ENCODE assay signal across 8 cellular contexts in the genomic region with DNA sequence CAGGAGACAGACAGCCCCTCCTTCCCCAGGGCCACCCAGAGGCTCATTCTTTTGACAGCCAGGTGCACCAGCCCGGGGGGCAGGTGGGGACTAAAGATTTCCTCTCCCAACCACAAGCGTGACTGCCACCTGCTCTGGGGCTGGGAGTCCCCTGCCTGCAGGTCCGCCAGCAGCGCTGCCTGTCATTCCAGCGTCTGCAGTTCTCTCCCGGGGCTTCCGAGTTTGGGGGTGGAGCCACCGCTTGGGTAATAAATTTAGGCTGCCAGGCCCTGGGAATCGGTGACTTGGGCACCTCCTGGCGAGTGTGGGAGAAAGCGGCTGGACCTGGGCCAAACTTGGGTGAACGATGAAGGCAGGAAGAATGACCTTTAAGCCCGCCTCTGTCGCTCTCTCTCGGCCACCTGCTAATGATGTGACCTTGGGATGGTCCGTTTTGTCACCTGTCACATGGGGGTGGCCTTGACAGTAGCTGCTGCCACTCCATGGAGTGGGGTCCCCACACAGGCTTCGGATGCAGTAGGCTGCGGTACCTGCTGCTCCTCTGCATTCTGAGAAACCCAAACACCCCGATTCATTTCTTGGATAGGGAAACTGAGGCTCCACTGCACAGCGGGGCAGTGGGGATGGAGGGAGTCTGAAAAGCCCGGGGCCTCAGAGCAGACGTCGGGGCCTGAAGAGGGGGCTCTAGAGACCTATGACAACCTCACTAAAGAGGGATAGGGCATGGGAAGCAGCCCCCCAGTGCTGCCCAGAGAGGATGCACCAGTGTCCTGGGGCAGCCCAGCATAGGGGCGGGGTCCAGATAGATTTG. TPM values are rescaled to one million over a fixed set of nuclear protein-coding genes. Genes with fewer than 3 reads are reported as not detected.
DNase-seq lines count a peak whose midpoint lies in the region; ATAC-seq and TF ChIP-seq lines count a peak whose summit lies in the region.
"Had no signal": no experiment of that assay in that cellular context is flagged by ENCODE, and none has a peak within 500 bp of the region (broad histone marks: within the 10 kb centered on the region; RNA-seq: fewer than 3 reads in every experiment).

No MANE protein-coding gene starts in this region.

- POLR2A ChIA-PET in T-cell (lab: Charles Lee), result no interaction called here

- DNase-seq in GM10266 (ENCODE audit: extremely low spot score), result peak; percentile 58
- DNase-seq in NCI-H128 (lab: John Stamatoyannopoulos, UW; ENCODE audit: unreplicated experiment), result peak; percentile 88
- DNase-seq in T-cell, result peak in 20 of 34 experiments; percentile 8 to 43 (median 21)
- DNase-seq in epithelial cell of esophagus (ENCODE audit: low read depth), result peak; percentile 45
- DNase-seq in nephron progenitor cell, result peak; percentile 89
- no peak for DNase-seq in midbrain (lab: John Stamatoyannopoulos, UW)

- H3K36me3 Mint-ChIP-seq in T-cell (no peaks in the 10 kb centered on the region), nephron progenitor cell (ENCODE audit: low read depth) (no peaks in the 10 kb centered on the region)

- peak overlapping the region; percentile 86 to 93 for H3K27ac Mint-ChIP-seq in T-cell
- H3K27ac Mint-ChIP-seq in nephron progenitor cell, result peak overlapping the region; percentile 95

- H3K4me3 Mint-ChIP-seq in T-cell (peak overlapping the region; percentile 77 to 96 (median 79)), nephron progenitor cell (peak overlapping the region; percentile 81)

- ATAC-seq in T-cell (replicated peaks in 1 of 4), result no peak
- ATAC-seq in activated CD4-positive, CD25-positive, alpha-beta regulatory T cell treated with anti-CD3 and anti-CD28 coated beads, Interleukin-2, amount 50 U/mL, for 24 hours, result no peak

- TF ChIP-seq CTCF in GM10266 (IDR thresholded peaks at IDR 0.05; ENCODE audit: control insufficient read depth, insufficient read depth, low read depth, missing control alignments), result no peak
- peak; percentile 46 for TF ChIP-seq CTCF in epithelial cell of esophagus (IDR thresholded peaks at IDR 0.05; ENCODE audit: insufficient read depth, low read depth, low read length, missing control alignments)
- TF ChIP-seq CTCF in nephron progenitor cell (IDR thresholded peaks at IDR 0.05), result peak; percentile 33

- H3K27me3 Mint-ChIP-seq in T-cell, result peaks cover 0 to 3% of the 10 kb centered on the region in 2 donors
- peaks cover 10% of the 10 kb centered on the region for H3K27me3 Mint-ChIP-seq in nephron progenitor cell (ENCODE audit: low read depth, poor library complexity)

- CTCF ChIA-PET in T-cell (lab: Charles Lee), result no interaction called here

- H3K4me3 ChIP-seq in epithelial cell of esophagus (ENCODE audit: low read length), result peak overlapping the region; percentile 40

- H3K9me3 Mint-ChIP-seq in T-cell, result no peaks in the 10 kb centered on the region
- no peaks in the 10 kb centered on the region for H3K9me3 Mint-ChIP-seq in nephron progenitor cell

- H3K4me1 Mint-ChIP-seq in T-cell (peaks cover 14 to 17% (median 17%) of the 10 kb centered on the region in 3 donors), nephron progenitor cell (peaks cover 20% of the 10 kb centered on the region)

RNA-seq across cellular contexts. Expression of a gene that starts 12.8 kb away (rescaled TPM):
- under 1 TPM in 3 of 5 donors, not detected in 2; 0.15 to 0.79 (median 0.35) TPM for total RNA-seq in T-cell
- total RNA-seq: activated CD8-positive, alpha-beta memory T cell treated with anti-CD3 and anti-CD28 coated beads for 36 hours had no signal

RNA-seq across cellular contexts. Expression of a gene that starts 21.9 kb away (rescaled TPM):
- 1 to 10 TPM in 2 of 5 donors, under 1 TPM in 1, not detected in 2; 0.59 to 2.0 (median 1.6) TPM for total RNA-seq in T-cell

RNA-seq across cellular contexts. Expression of a gene that starts 24.5 kb away (rescaled TPM):
- under 1 TPM in 4 of 5 donors, not detected in 1; 0.13 to 0.50 (median 0.18) TPM for total RNA-seq in T-cell
- total RNA-seq: activated CD8-positive, alpha-beta memory T cell treated with anti-CD3 and anti-CD28 coated beads for 36 hours had no signal

RNA-seq across cellular contexts. Expression of a gene that starts 35.8 kb away (rescaled TPM):
- 100 to 1,000 TPM in 2 of 5 donors, 10 to 100 TPM in 3; 69.9 to 153 (median 98.3) TPM for total RNA-seq in T-cell

RNA-seq across cellular contexts. Expression of a gene that starts 42.2 kb away (rescaled TPM):
- 1 to 10 TPM; 4.7 to 6.0 (median 5.5) TPM for total RNA-seq in T-cell
